11 cellular contexts compared by ENCODE assay signal in the genomic region with DNA sequence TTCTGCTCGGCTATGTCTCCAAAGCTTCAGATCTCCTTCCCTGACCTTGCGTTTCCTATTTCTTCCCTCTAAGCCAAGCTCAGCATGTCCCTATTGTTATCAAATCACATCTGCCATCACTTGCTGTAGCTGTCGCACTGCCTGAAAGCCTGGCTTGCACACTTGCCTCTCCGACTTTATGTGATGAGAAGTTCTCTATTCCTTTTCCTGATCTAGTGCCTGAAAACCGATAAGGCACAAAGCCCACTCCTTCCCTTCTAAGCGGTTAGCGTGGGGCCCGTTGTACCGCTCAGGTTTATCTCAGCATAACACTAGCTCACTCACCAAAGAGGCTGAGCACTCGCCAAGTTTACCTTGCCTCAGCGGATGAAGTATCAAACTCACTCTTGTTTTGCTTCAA. TPM values are rescaled to one million over a fixed set of nuclear protein-coding genes. Genes with fewer than 3 reads are reported as not detected.
DNase-seq lines count a peak whose midpoint lies in the region; ATAC-seq, FAIRE-seq and TF ChIP-seq lines count a peak whose summit lies in the region.
"Had no signal": no experiment of that assay in that cellular context is flagged by ENCODE, and none has a peak within 500 bp of the region (broad histone marks: within the 10 kb centered on the region; RNA-seq: fewer than 3 reads in every experiment).

No MANE protein-coding gene starts in this region.

- POLR2A ChIA-PET in A549 (lab: Yijun Ruan, JAX), result no interaction called here
- POLR2A ChIA-PET in HEK293 (lab: Yijun Ruan, JAX), result interaction anchor here (0.5 to 1.4 kb wide), 2 partner anchors 10 to 89 kb away, joined by 3 to 9 read pairs; no protein-coding TSS in a partner anchor
- POLR2A ChIA-PET in activated CD4-positive, alpha-beta memory T cell treated with anti-CD3 and anti-CD28 coated beads, Interleukin-2, amount 10 ng/mL, durations not matched to agents 7 days and 5 days (lab: Charles Lee), result no interaction called here

- H3K27ac ChIP-seq in A549 (no peak overlapping the region), HEK293 (ENCODE audit: extremely low read depth, low read depth, low read length) (no peak overlapping the region), keratinocyte (ENCODE audit: control insufficient read depth, insufficient read depth, low read length) (no peak overlapping the region)

- WGBS in A549 (ENCODE audit: missing lambda C conversion rate), result 50% methylated on average over 11 of the region's 11 CpGs

- H3K4me3 Mint-ChIP-seq in activated CD4-positive, alpha-beta memory T cell treated with anti-CD3 and anti-CD28 coated beads, Interleukin-2, amount 10 ng/mL, durations not matched to agents 7 days and 5 days, result peak overlapping the region; percentile 65

- H3K36me3 ChIP-seq in HEK293 (ENCODE audit: control insufficient read depth in 2 of 2, insufficient read depth in 1 of 2, low read length in 2 of 2) (no peaks in the 10 kb centered on the region), keratinocyte (ENCODE audit: control insufficient read depth in 2 of 2, extremely low read depth in 1 of 2, insufficient read depth in 2 of 2, low read length in 2 of 2) (no peaks in the 10 kb centered on the region)

- no peaks in the 10 kb centered on the region for H4K20me1 ChIP-seq in keratinocyte (ENCODE audit: control insufficient read depth, extremely low read depth, insufficient read depth, low read length)

- no peak for TF ChIP-seq RAD21 in A549 (conservative IDR thresholded peaks at IDR 0.05 in 1 of 2, IDR thresholded peaks at IDR 0.05 in 1 of 2)

- TF ChIP-seq POLR2A in A549 (IDR thresholded peaks at IDR 0.05; ENCODE audit: low read length), result no peak
- no peak for TF ChIP-seq POLR2A in H54 (IDR thresholded peaks at IDR 0.05; ENCODE audit: low read depth, low read length)

- ATAC-seq in A549, result peak in 1 of 2 experiments; percentile 32; a peak in 2 of 6 replicates
- no peak for ATAC-seq in HG03095 (IDR thresholded peaks at IDR 0.05; ENCODE audit: unreplicated experiment)

- H3K4me1 ChIP-seq in A549 (no peaks in the 10 kb centered on the region), HEK293 (ENCODE audit: control insufficient read depth, insufficient read depth, low read length) (no peaks in the 10 kb centered on the region), keratinocyte (ENCODE audit: control insufficient read depth, extremely low read depth, insufficient read depth, low read length) (peaks cover 15% of the 10 kb centered on the region)

- no peak for FAIRE-seq in A549 (lab: Jason Lieb, UNC)
- FAIRE-seq in keratinocyte (lab: Jason Lieb, UNC), result peak; percentile 69
- no peak for FAIRE-seq in H54 (lab: Jason Lieb, UNC)
- FAIRE-seq: small intestine had no signal

- no peaks in the 10 kb centered on the region for H3K9me3 Mint-ChIP-seq in activated CD4-positive, alpha-beta memory T cell treated with anti-CD3 and anti-CD28 coated beads, Interleukin-2, amount 10 ng/mL, durations not matched to agents 7 days and 5 days

- TF ChIP-seq CTCF in A549 (IDR thresholded peaks at IDR 0.05) (no peak), HEK293 (tag by site-specific recombination; IDR thresholded peaks at IDR 0.05) (no peak), keratinocyte (optimal IDR thresholded peaks at IDR 0.05 in 1 of 3, IDR thresholded peaks at IDR 0.05 in 1 of 3, conservative IDR thresholded peaks at IDR 0.05 in 1 of 3; ENCODE audit: extremely low read depth in 1 of 3, insufficient read depth in 2 of 3, low read length in 3 of 3) (no peak)

- H3K4me3 ChIP-seq in A549 (no peak overlapping the region; the same call in 1 of the 3 replicates), HEK293 (ENCODE audit: low read depth, low read length) (peak overlapping the region; percentile 62), keratinocyte (ENCODE audit: control insufficient read depth in 2 of 3, extremely low read depth in 1 of 3, insufficient read depth in 2 of 3, low read depth in 1 of 3, low read length in 3 of 3) (peak overlapping the region; percentile 46 to 74 (median 74))

- no peaks in the 10 kb centered on the region for H3K9me1 ChIP-seq in keratinocyte (ENCODE audit: control insufficient read depth, extremely low read depth, insufficient read depth, low read length)

- no peaks in the 10 kb centered on the region for H3K36me3 Mint-ChIP-seq in activated CD4-positive, alpha-beta memory T cell treated with anti-CD3 and anti-CD28 coated beads, Interleukin-2, amount 10 ng/mL, durations not matched to agents 7 days and 5 days (ENCODE audit: low read depth)

- no peak overlapping the region for H3K27ac Mint-ChIP-seq in activated CD4-positive, alpha-beta memory T cell treated with anti-CD3 and anti-CD28 coated beads, Interleukin-2, amount 10 ng/mL, durations not matched to agents 7 days and 5 days

- H3K4me2 ChIP-seq in A549, result peak overlapping the region; percentile 87
- H3K4me2 ChIP-seq in keratinocyte (ENCODE audit: control insufficient read depth, extremely low read depth, insufficient read depth, low read depth, low read length), result peak overlapping the region; percentile 92

- H3K9ac ChIP-seq in keratinocyte (ENCODE audit: control insufficient read depth, extremely low read depth, insufficient read depth, low read length), result peak overlapping the region; percentile 51

- no peaks in the 10 kb centered on the region for H3K79me2 ChIP-seq in keratinocyte (ENCODE audit: control insufficient read depth, insufficient read depth, low read length)

- H3K4me1 Mint-ChIP-seq in activated CD4-positive, alpha-beta memory T cell treated with anti-CD3 and anti-CD28 coated beads, Interleukin-2, amount 10 ng/mL, durations not matched to agents 7 days and 5 days, result peaks cover 14% of the 10 kb centered on the region

- no peaks in the 10 kb centered on the region for H3K27me3 ChIP-seq in keratinocyte (ENCODE audit: control insufficient read depth, extremely low read depth, insufficient read depth, low read length)

- CTCF ChIA-PET in A549 (lab: Yijun Ruan, JAX), result interaction anchor here (1.2 kb wide), 1 partner anchor 190 kb away, joined by 6 read pairs; no protein-coding TSS in a partner anchor
- CTCF ChIA-PET in HEK293 (lab: Yijun Ruan, JAX), result no interaction called here
- CTCF ChIA-PET in activated CD4-positive, alpha-beta memory T cell treated with anti-CD3 and anti-CD28 coated beads, Interleukin-2, amount 10 ng/mL, durations not matched to agents 7 days and 5 days (lab: Charles Lee), result interaction anchor here (0.5 to 1.6 kb wide), 3 partner anchors 89 to 1707 kb away, joined by 3 to 4 read pairs (median 3); partner anchors contain the start of gene SRD5A3

- peaks cover 72% of the 10 kb centered on the region for H3K27me3 Mint-ChIP-seq in activated CD4-positive, alpha-beta memory T cell treated with anti-CD3 and anti-CD28 coated beads, Interleukin-2, amount 10 ng/mL, durations not matched to agents 7 days and 5 days

- H3K9me3 ChIP-seq in A549, result no peaks in the 10 kb centered on the region; the same call in 2 of the 3 replicates
- no peaks in the 10 kb centered on the region for H3K9me3 ChIP-seq in HEK293 (ENCODE audit: control insufficient read depth, insufficient read depth, low read depth, low read length)
- H3K9me3 ChIP-seq in keratinocyte (ENCODE audit: control insufficient read depth, low read depth, low read length), result no peaks in the 10 kb centered on the region

- no peak for TF ChIP-seq EP300 in A549 (IDR thresholded peaks at IDR 0.05)

- peak overlapping the region; percentile 93 for H2AFZ ChIP-seq in keratinocyte (ENCODE audit: control insufficient read depth, low read length)

- dilution Hi-C loops in keratinocyte (cut with MboI; ENCODE audit: extremely low pct_ligation_motif_present, low sequenced_read_pairs), result no loop called here

- no peak for DNase-seq in A549 (ENCODE audit: low read depth in 1 of 2, low spot score in 1 of 2)
- no peak for DNase-seq in activated CD4-positive, alpha-beta memory T cell treated with anti-CD3 and anti-CD28 coated beads, Interleukin-2, amount 10 ng/mL, durations not matched to agents 7 days and 5 days
- no peak for DNase-seq in keratinocyte (ENCODE audit: low read depth, low spot score)
- no peak for DNase-seq in globus pallidus (ENCODE audit: low spot score)
- no peak for DNase-seq in midbrain (lab: John Stamatoyannopoulos, UW)
- no peak for DNase-seq in H54 (ENCODE audit: insufficient read length, low spot score)
- DNase-seq: GF-D8, NCI-H1048 had no signal

TF ChIP-seq in HEK293, 187 proteins besides CTCF, POLR2A, EP300 and RAD21 (continues in another document):
- TF ChIP-seq ZBTB17 (tag by site-specific recombination; IDR thresholded peaks at IDR 0.05), result peak; percentile 93

RNA-seq across cellular contexts. Expression of gene NMU, which starts 0.8 kb away (rescaled TPM):
- 0.16 and 0.45 TPM in 2 replicates for polyA plus RNA-seq in A549 (2011; rRNA removed)
- polyA plus RNA-seq in A549 (2012; cell fraction: cytosol; rRNA removed), result 0.30 and 0.44 TPM in 2 replicates
- 0.22 and 0.26 TPM in 2 replicates for polyA plus RNA-seq in A549 (2012; cell fraction: nucleus; rRNA removed)
- 0.13 to 0.59 TPM (median 0.29 TPM) in 3 replicates for polyA plus RNA-seq in A549 (2017; fragmentation: RNase III; extraction: RNeasy Plus Mini Kit Qiagen cat#74134 plus additional on column Dnase treatment)
- polyA minus RNA-seq in A549 (2011; rRNA and poly(A)+ RNA removed), result not detected in 2 replicates
- under 1 TPM; 0.33 to 0.38 TPM for total RNA-seq in activated CD4-positive, alpha-beta memory T cell treated with anti-CD3 and anti-CD28 coated beads, Interleukin-2, amount 10 ng/mL, durations not matched to agents 7 days and 5 days
- polyA plus RNA-seq in keratinocyte, result 4.1 to 12.0 TPM (median 5.2 TPM) in 3 replicates
- polyA plus RNA-seq in keratinocyte (2011; ENCODE audit: low read depth), result not detected
- polyA plus RNA-seq in keratinocyte (2011; cell fraction: cytosol; rRNA removed), result 2.3 and 4.8 TPM in 2 replicates
- polyA plus RNA-seq in keratinocyte (2011; cell fraction: nucleus; rRNA removed), result 1.9 and 3.1 TPM in 2 replicates
- 2.6 and 4.8 TPM in 2 replicates for polyA plus RNA-seq in keratinocyte (2012; ENCODE audit: low replicate concordance)
- polyA minus RNA-seq in keratinocyte, result 1.3 to 1.5 TPM in 2 of 3 replicates, not detected in the other
- polyA minus RNA-seq in keratinocyte (2011; cell fraction: cytosol; rRNA and poly(A)+ RNA removed), result 3.5 TPM
- polyA minus RNA-seq in keratinocyte (2011; cell fraction: nucleus; rRNA and poly(A)+ RNA removed), result not detected in 2 replicates

RNA-seq across cellular contexts. Expression of gene PDCL2, which starts 43.2 kb away (rescaled TPM):
- polyA plus RNA-seq in A549 (2011; rRNA removed) (not detected in 2 replicates), A549 (2017; fragmentation: RNase III; extraction: RNeasy Plus Mini Kit Qiagen cat#74134 plus additional on column Dnase treatment) (not detected in 3 replicates), keratinocyte (not detected in 3 replicates)
- polyA plus RNA-seq in A549 (2012; cell fraction: cytosol; rRNA removed), result not detected in 2 replicates
- polyA plus RNA-seq in A549 (2012; cell fraction: nucleus; rRNA removed), result not detected in 2 replicates
- not detected in 2 replicates for polyA minus RNA-seq in A549 (2011; rRNA and poly(A)+ RNA removed)
- not detected for total RNA-seq in activated CD4-positive, alpha-beta memory T cell treated with anti-CD3 and anti-CD28 coated beads, Interleukin-2, amount 10 ng/mL, durations not matched to agents 7 days and 5 days
- not detected for polyA plus RNA-seq in keratinocyte (2011; ENCODE audit: low read depth)
- polyA plus RNA-seq in keratinocyte (2011; cell fraction: cytosol; rRNA removed), result not detected in 2 replicates
- polyA plus RNA-seq in keratinocyte (2011; cell fraction: nucleus; rRNA removed), result not detected in 2 replicates
- not detected in 2 replicates for polyA plus RNA-seq in keratinocyte (2012; ENCODE audit: low replicate concordance)
- polyA minus RNA-seq in keratinocyte, result not detected in 3 replicates
- polyA minus RNA-seq in keratinocyte (2011; cell fraction: cytosol; rRNA and poly(A)+ RNA removed), result not detected
- polyA minus RNA-seq in keratinocyte (2011; cell fraction: nucleus; rRNA and poly(A)+ RNA removed), result not detected in 2 replicates
- polyA plus RNA-seq: small intestine had no signal
